1 cellular context compared by ENCODE assay signal in genomic region chr5:119037496-119038215, GRCh38.
TF ChIP-seq lines count a peak whose summit lies in the region.

No MANE protein-coding gene starts in this region.

TF ChIP-seq in HepG2, 621 proteins besides CTCF, POLR2A, EP300 and RAD21:
- TF ChIP-seq MXD3 (CRISPR knock-in tag; IDR thresholded peaks at IDR 0.05): no peak
